9 cellular contexts compared by ENCODE assay signal in genomic region chr1:9473032-9473792, GRCh38.
DNase-seq lines count a peak whose midpoint lies in the region; ATAC-seq and TF ChIP-seq lines count a peak whose summit lies in the region.
"Had no signal": no experiment of that assay in that cellular context is flagged by ENCODE, and none has a peak within 500 bp of the region (broad histone marks: within the 10 kb centered on the region; RNA-seq: fewer than 3 reads in every experiment).

No MANE protein-coding gene starts in this region.

- DNase-seq in NCI-H82 (lab: John Stamatoyannopoulos, UW) = peak; percentile 20
- DNase-seq in NCI-H82 treated with DMSO at 0.1 percent for 48 hours (lab: John Stamatoyannopoulos, UW; ENCODE audit: unreplicated experiment) = no peak
- peak; percentile 68 to 81 for DNase-seq in SHP77 (lab: John Stamatoyannopoulos, UW)
- DNase-seq in stimulated activated naive CD8-positive, alpha-beta T cell treated with anti-CD3 and anti-CD28 coated beads, Interleukin-15, amount 100 ng/mL, for 72 hours = no peak
- no peak for DNase-seq in HT-29 (ENCODE audit: low spot score)
- no peak for DNase-seq in activated CD4-positive, alpha-beta T cell treated with anti-CD3 and anti-CD28 coated beads, Interleukin-2, amount 10 ng/mL, durations not matched to agents 24 days and 14 days

- no peaks in the 10 kb centered on the region for H3K9me3 ChIP-seq in gastroesophageal sphincter

- H3K4me3 ChIP-seq in gastroesophageal sphincter = no peak overlapping the region

- H3K36me3 Mint-ChIP-seq in activated CD4-positive, alpha-beta T cell treated with anti-CD3 and anti-CD28 coated beads, Interleukin-2, amount 10 ng/mL, durations not matched to agents 24 days and 14 days (ENCODE audit: low read depth) = no peaks in the 10 kb centered on the region

- H3K27ac ChIP-seq in gastroesophageal sphincter = peak overlapping the region in 3 of 4 donors; percentile 71 to 78 (median 71)
- H3K27ac ChIP-seq: C4-2B had no signal

- TF ChIP-seq EP300 in gastroesophageal sphincter (IDR thresholded peaks at IDR 0.05) = no peak

- peaks cover 0 to 25% (median 3%) of the 10 kb centered on the region in 3 donors for H3K4me1 ChIP-seq in gastroesophageal sphincter

- H3K36me3 ChIP-seq in gastroesophageal sphincter = no peaks in the 10 kb centered on the region

- H3K9me3 Mint-ChIP-seq in stimulated activated naive CD8-positive, alpha-beta T cell treated with anti-CD3 and anti-CD28 coated beads, Interleukin-15, amount 100 ng/mL, for 72 hours = no peaks in the 10 kb centered on the region
- no peaks in the 10 kb centered on the region for H3K9me3 Mint-ChIP-seq in activated CD4-positive, alpha-beta T cell treated with anti-CD3 and anti-CD28 coated beads, Interleukin-2, amount 10 ng/mL, durations not matched to agents 24 days and 14 days

- TF ChIP-seq CTCF in gastroesophageal sphincter (IDR thresholded peaks at IDR 0.05) = no peak

- H3K27me3 Mint-ChIP-seq in stimulated activated naive CD8-positive, alpha-beta T cell treated with anti-CD3 and anti-CD28 coated beads, Interleukin-15, amount 100 ng/mL, for 72 hours = peaks cover 18% of the 10 kb centered on the region
- H3K27me3 Mint-ChIP-seq in activated CD4-positive, alpha-beta T cell treated with anti-CD3 and anti-CD28 coated beads, Interleukin-2, amount 10 ng/mL, durations not matched to agents 24 days and 14 days = peaks cover 17% of the 10 kb centered on the region

- no peak overlapping the region for H3K4me3 Mint-ChIP-seq in stimulated activated naive CD8-positive, alpha-beta T cell treated with anti-CD3 and anti-CD28 coated beads, Interleukin-15, amount 100 ng/mL, for 72 hours
- no peak overlapping the region for H3K4me3 Mint-ChIP-seq in activated CD4-positive, alpha-beta T cell treated with anti-CD3 and anti-CD28 coated beads, Interleukin-2, amount 10 ng/mL, durations not matched to agents 24 days and 14 days

- H3K27ac Mint-ChIP-seq in stimulated activated naive CD8-positive, alpha-beta T cell treated with anti-CD3 and anti-CD28 coated beads, Interleukin-15, amount 100 ng/mL, for 72 hours = no peak overlapping the region
- no peak overlapping the region for H3K27ac Mint-ChIP-seq in activated CD4-positive, alpha-beta T cell treated with anti-CD3 and anti-CD28 coated beads, Interleukin-2, amount 10 ng/mL, durations not matched to agents 24 days and 14 days

- no peaks in the 10 kb centered on the region for H3K4me1 Mint-ChIP-seq in stimulated activated naive CD8-positive, alpha-beta T cell treated with anti-CD3 and anti-CD28 coated beads, Interleukin-15, amount 100 ng/mL, for 72 hours
- H3K4me1 Mint-ChIP-seq in activated CD4-positive, alpha-beta T cell treated with anti-CD3 and anti-CD28 coated beads, Interleukin-2, amount 10 ng/mL, durations not matched to agents 24 days and 14 days = no peaks in the 10 kb centered on the region

- TF ChIP-seq POLR2A in gastroesophageal sphincter (IDR thresholded peaks at IDR 0.05) = peak in 1 of 2 donors; percentile 33

- no peaks in the 10 kb centered on the region for H3K27me3 ChIP-seq in gastroesophageal sphincter

- intact Hi-C loops in activated CD4-positive, alpha-beta T cell treated with anti-CD3 and anti-CD28 coated beads, Interleukin-2, amount 10 ng/mL, durations not matched to agents 24 days and 14 days (cut with micrococcal nuclease) = no loop called here

- 57% methylated on average over 3 of the region's 14 CpGs; no CpG with 5 or more reads in 1 of the 2 donors for WGBS in gastroesophageal sphincter (ENCODE audit: low coverage in 1 of 2), 2 donors

- ATAC-seq in gastroesophageal sphincter (peak; percentile 95), HG03565 (IDR thresholded peaks at IDR 0.05; ENCODE audit: unreplicated experiment) (no peak)
- peak; percentile 54 for ATAC-seq in stimulated activated naive CD8-positive, alpha-beta T cell treated with anti-CD3 and anti-CD28 coated beads, Interleukin-15, amount 100 ng/mL, for 72 hours

Comparison
In these comparisons a context has a peak if more than half of its experiments do, and no peak if none do; other contexts are left out.
1. DNase-seq: peak in NCI-H82 (single experiment) and SHP77 (2 of 2); none in NCI-H82 treated with DMSO at 0.1 percent for 48 hours (single experiment), stimulated activated naive CD8-positive, alpha-beta T cell treated with anti-CD3 and anti-CD28 coated beads, Interleukin-15, amount 100 ng/mL, for 72 hours (0 of 2), HT-29 (single experiment) and activated CD4-positive, alpha-beta T cell treated with anti-CD3 and anti-CD28 coated beads, Interleukin-2, amount 10 ng/mL, durations not matched to agents 24 days and 14 days (single experiment).